25 cellular contexts compared by ENCODE assay signal in genomic region chr17:9205520-9206159, GRCh38.
DNase-seq lines count a peak whose midpoint lies in the region; ATAC-seq, FAIRE-seq and TF ChIP-seq lines count a peak whose summit lies in the region.
"Had no signal": no experiment of that assay in that cellular context is flagged by ENCODE, and none has a peak within 500 bp of the region (broad histone marks: within the 10 kb centered on the region; RNA-seq: fewer than 3 reads in every experiment).

No MANE protein-coding gene starts in this region.

- DNase-seq in T-helper 17 cell (no peak), naive B cell (no peak), H54 (ENCODE audit: insufficient read length, low spot score) (no peak)
- no peak for DNase-seq in stimulated activated naive B cell treated with anti-CD40 and anti-IgM and Interleukin-4, amounts not matched to agents 10 μg/mL and 1 μg/mL and 100 μg/mL, for 72 hours
- DNase-seq: activated CD4-positive, alpha-beta T cell treated with anti-CD3 and anti-CD28 coated beads for 4 hours; activated gamma-delta T cell; activated T-cell treated with anti-CD3 and anti-CD28 coated beads, Interleukin-2, amount 50 U/mL, for 4 hours; cortex of kidney; DMS153; foreskin fibroblast; islet precursor cell; NCI-H1417; NCI-H2081 treated with DMSO at 0.1 percent for 48 hours; NCI-H345; NCI-H69; psoas muscle; SIG-M5; T-helper 9 cell; testis had no signal

- H3K36me3 Mint-ChIP-seq in T-helper 17 cell (ENCODE audit: low read depth) (no peaks in the 10 kb centered on the region), naive B cell (no peaks in the 10 kb centered on the region)
- H3K36me3 Mint-ChIP-seq in stimulated activated naive B cell treated with anti-CD40 and anti-IgM and Interleukin-4, amounts not matched to agents 10 μg/mL and 1 μg/mL and 100 μg/mL, for 72 hours = peaks cover 0 to 3% of the 10 kb centered on the region in 2 donors

- peaks cover 10% of the 10 kb centered on the region for H3K4me1 Mint-ChIP-seq in T-helper 17 cell
- H3K4me1 Mint-ChIP-seq in naive B cell = peaks cover 32 to 48% (median 36%) of the 10 kb centered on the region in 3 donors
- H3K4me1 Mint-ChIP-seq in stimulated activated naive B cell treated with anti-CD40 and anti-IgM and Interleukin-4, amounts not matched to agents 10 μg/mL and 1 μg/mL and 100 μg/mL, for 72 hours = peaks cover 35 to 44% of the 10 kb centered on the region in 2 donors

- H3K4me3 Mint-ChIP-seq in T-helper 17 cell (no peak overlapping the region), naive B cell (peak overlapping the region in 2 of 8 donors; percentile 30 to 69)
- H3K4me3 Mint-ChIP-seq in stimulated activated naive B cell treated with anti-CD40 and anti-IgM and Interleukin-4, amounts not matched to agents 10 μg/mL and 1 μg/mL and 100 μg/mL, for 72 hours = no peak overlapping the region
- H3K4me3 Mint-ChIP-seq: activated T-cell treated with anti-CD3 and anti-CD28 coated beads, Interleukin-2, amount 50 U/mL, for 4 hours; stimulated activated naive CD8-positive, alpha-beta T cell treated with anti-CD3 and anti-CD28 coated beads, Interleukin-15, Interleukin-2, amounts not matched to agents 100 ng/mL and 50 ng/mL, for 24 hours had no signal

- no peaks in the 10 kb centered on the region for H3K9me3 ChIP-seq in T-helper 17 cell (ENCODE audit: control insufficient read depth, low read length, poor library complexity, severe bottlenecking)
- H3K9me3 ChIP-seq: Peyer's patch, psoas muscle, testis had no signal

- TF ChIP-seq CTCF in C4-2B (conservative IDR thresholded peaks at IDR 0.05) = no peak

- peak overlapping the region; percentile 14 for H3K27ac Mint-ChIP-seq in T-helper 17 cell
- H3K27ac Mint-ChIP-seq in naive B cell = peak overlapping the region in 4 of 6 donors; percentile 32 to 76 (median 54)
- peak overlapping the region; percentile 25 for H3K27ac Mint-ChIP-seq in stimulated activated naive B cell treated with anti-CD40 and anti-IgM and Interleukin-4, amounts not matched to agents 10 μg/mL and 1 μg/mL and 100 μg/mL, for 72 hours
- H3K27ac Mint-ChIP-seq: stimulated activated naive CD8-positive, alpha-beta T cell treated with anti-CD3 and anti-CD28 coated beads, Interleukin-15, Interleukin-2, amounts not matched to agents 100 ng/mL and 50 ng/mL, for 24 hours had no signal

- H3K27ac ChIP-seq in C4-2B = peak overlapping the region; percentile 42; the same call in 1 of the 2 replicates
- H3K27ac ChIP-seq: psoas muscle, testis had no signal

- no peak for FAIRE-seq in H54 (lab: Jason Lieb, UNC)
- FAIRE-seq: GM12878 had no signal

- TF ChIP-seq POLR2A in H54 (IDR thresholded peaks at IDR 0.05; ENCODE audit: low read depth, low read length) = no peak

- H3K27me3 Mint-ChIP-seq in T-helper 17 cell (peaks cover 16% of the 10 kb centered on the region), naive B cell (no peaks in the 10 kb centered on the region)
- H3K27me3 Mint-ChIP-seq in stimulated activated naive B cell treated with anti-CD40 and anti-IgM and Interleukin-4, amounts not matched to agents 10 μg/mL and 1 μg/mL and 100 μg/mL, for 72 hours = no peaks in the 10 kb centered on the region

- H3K9me3 Mint-ChIP-seq in naive B cell = peaks cover 0 to 3% (median 0%) of the 10 kb centered on the region in 7 donors
- H3K9me3 Mint-ChIP-seq in stimulated activated naive B cell treated with anti-CD40 and anti-IgM and Interleukin-4, amounts not matched to agents 10 μg/mL and 1 μg/mL and 100 μg/mL, for 72 hours = peaks cover 0 to 5% of the 10 kb centered on the region in 2 donors
- H3K9me3 Mint-ChIP-seq: activated T-cell treated with anti-CD3 and anti-CD28 coated beads, Interleukin-2, amount 50 U/mL, for 4 hours; stimulated activated naive CD8-positive, alpha-beta T cell treated with anti-CD3 and anti-CD28 coated beads, Interleukin-15, Interleukin-2, amounts not matched to agents 100 ng/mL and 50 ng/mL, for 24 hours had no signal

- ATAC-seq in T-helper 17 cell (no peak), naive B cell (ENCODE audit: low read depth in 2 of 2) (no peak), HG03159 (IDR thresholded peaks at IDR 0.05; ENCODE audit: unreplicated experiment) (no peak), GM21390 (IDR thresholded peaks at IDR 0.05; ENCODE audit: unreplicated experiment) (no peak)
- ATAC-seq in stimulated activated naive B cell treated with anti-CD40 and anti-IgM and Interleukin-4, amounts not matched to agents 10 μg/mL and 1 μg/mL and 100 μg/mL, for 72 hours (replicated peaks) = no peak
- ATAC-seq: activated T-cell treated with anti-CD3 and anti-CD28 coated beads, Interleukin-2, amount 50 U/mL, for 4 hours; GM12878 had no signal
